ENCODE assay signal across 10 cellular contexts in the genomic region with DNA sequence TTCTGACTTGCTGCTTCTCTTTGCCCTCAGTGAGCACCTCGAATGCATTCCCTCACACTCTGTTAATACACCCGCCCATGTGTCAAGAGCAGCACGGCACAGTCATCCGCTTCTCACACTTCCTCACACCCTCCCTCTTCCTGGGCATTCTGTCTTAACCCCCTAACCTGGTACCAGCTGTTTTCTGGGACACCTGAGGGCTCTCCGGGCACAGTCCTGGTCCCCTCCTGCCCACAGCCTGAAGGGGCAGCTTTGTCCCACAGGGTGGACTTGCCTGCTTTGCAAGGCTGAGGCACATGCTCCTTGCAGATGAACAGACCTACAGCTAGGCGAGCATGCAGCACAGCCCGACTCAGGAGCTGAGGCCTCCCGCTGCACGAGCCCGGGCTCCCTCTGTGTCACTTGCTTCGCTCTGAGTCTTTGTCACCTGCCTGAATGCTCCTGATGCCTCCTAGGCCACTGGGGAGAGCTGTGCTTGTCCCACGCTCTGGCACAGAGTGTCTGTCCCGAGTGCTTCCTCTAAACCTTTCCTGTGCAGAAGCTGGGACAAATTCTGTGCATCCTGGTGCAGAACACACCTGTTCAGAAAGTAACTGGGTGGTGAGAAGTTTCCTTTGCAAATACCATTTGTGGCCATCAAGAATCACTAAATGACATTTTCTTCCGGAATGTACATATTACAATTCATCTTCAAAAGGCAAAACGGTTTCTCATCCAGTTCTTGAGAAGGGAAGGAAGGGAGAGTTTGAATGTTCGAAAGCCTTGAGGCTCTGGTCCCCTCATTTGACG. TPM values are rescaled to one million over a fixed set of nuclear protein-coding genes. Genes with fewer than 3 reads are reported as not detected.
A peak's percentile ranks its signal among the peaks of the same experiment; 100 is the strongest.
DNase-seq lines count a peak whose midpoint lies in the region; ATAC-seq and TF ChIP-seq lines count a peak whose summit lies in the region.
"Had no signal": no experiment of that assay in that cellular context is flagged by ENCODE, and none has a peak within 500 bp of the region (broad histone marks: within the 10 kb centered on the region; RNA-seq: fewer than 3 reads in every experiment).

No MANE protein-coding gene starts in this region.

- intact Hi-C loops in activated T-helper 1 cell treated with anti-CD3 and anti-CD28 coated beads, Interleukin-12 subunit alpha, Interleukin-12 subunit beta, Interleukin-2, Interleukin-4 antibody, amounts not matched to agents 30 ng/mL and 10 ng/mL and 1 ng/mL, durations not matched to agents 14 hours and 24 hours and 36 hours (cut with micrococcal nuclease): loop anchor here (1.0 kb wide), 2 partner anchors 9 to 23 kb away; no protein-coding TSS in a partner anchor
- intact Hi-C loops in stomach (cut with DNase I; ENCODE audit: low total_unique reads): no loop called here

- H3K79me2 ChIP-seq in osteoblast (ENCODE audit: insufficient read depth, low read length): peaks cover 58% of the 10 kb centered on the region
- H3K79me2 ChIP-seq: parathyroid adenoma had no signal

- H3K36me3 ChIP-seq in osteoblast (ENCODE audit: insufficient read depth, low read length): peaks cover 37% of the 10 kb centered on the region
- no peaks in the 10 kb centered on the region for H3K36me3 ChIP-seq in stomach

- 60 to 70% (median 64%) methylated on average over 11 to 17 of the region's 17 CpGs for WGBS in stomach, 5 donors

- TF ChIP-seq CTCF in osteoblast (IDR thresholded peaks at IDR 0.05; ENCODE audit: extremely low read depth, low read depth, low read length): no peak
- TF ChIP-seq CTCF in stomach (IDR thresholded peaks at IDR 0.05): no peak

- H3K27me3 ChIP-seq in osteoblast (ENCODE audit: insufficient read depth, low read length) (no peaks in the 10 kb centered on the region), stomach (peaks cover 0 to 37% (median 14%) of the 10 kb centered on the region in 3 donors)

- H3K27ac ChIP-seq in osteoblast (ENCODE audit: low read depth, low read length): peak overlapping the region; percentile 99
- no peak overlapping the region for H3K27ac ChIP-seq in stomach
- H3K27ac ChIP-seq: parathyroid adenoma had no signal

- no peak for TF ChIP-seq POLR2A in stomach (IDR thresholded peaks at IDR 0.05)

- H3K4me2 ChIP-seq in osteoblast (ENCODE audit: insufficient read depth, low read length): peak overlapping the region; percentile 12

- no peak overlapping the region for H3K4me3 ChIP-seq in osteoblast (ENCODE audit: insufficient read depth, low read length)
- no peak overlapping the region for H3K4me3 ChIP-seq in stomach

- peak; percentile 41 for ATAC-seq in GM18511 (IDR thresholded peaks at IDR 0.05; ENCODE audit: unreplicated experiment)
- ATAC-seq in HG02798 (IDR thresholded peaks at IDR 0.05; ENCODE audit: poor library complexity, unreplicated experiment): peak; percentile 20

- H3K4me1 ChIP-seq in osteoblast (ENCODE audit: insufficient read depth, low read length) (peaks cover 53% of the 10 kb centered on the region), stomach (peaks cover 12 to 32% (median 14%) of the 10 kb centered on the region in 4 donors)
- H3K4me1 ChIP-seq: parathyroid adenoma had no signal

- no peak for TF ChIP-seq EP300 in stomach (IDR thresholded peaks at IDR 0.05)

- peaks cover 8% of the 10 kb centered on the region for H3K36me3 Mint-ChIP-seq in activated T-helper 1 cell treated with anti-CD3 and anti-CD28 coated beads, Interleukin-12 subunit alpha, Interleukin-12 subunit beta, Interleukin-2, Interleukin-4 antibody, amounts not matched to agents 30 ng/mL and 10 ng/mL and 1 ng/mL, durations not matched to agents 14 hours and 24 hours and 36 hours (ENCODE audit: low read depth)

- H3K9me3 ChIP-seq in osteoblast (ENCODE audit: low read depth, low read length) (peaks cover 2% of the 10 kb centered on the region), stomach (peaks cover 0 to 20% (median 4%) of the 10 kb centered on the region in 4 donors)

- H2AFZ ChIP-seq in osteoblast (ENCODE audit: low read length): no peak overlapping the region
- H2AFZ ChIP-seq: parathyroid adenoma had no signal

- DNase-seq in activated T-helper 1 cell treated with anti-CD3 and anti-CD28 coated beads, Interleukin-12 subunit alpha, Interleukin-12 subunit beta, Interleukin-2, Interleukin-4 antibody, amounts not matched to agents 30 ng/mL and 10 ng/mL and 1 ng/mL, durations not matched to agents 14 hours and 24 hours and 36 hours (ENCODE audit: low spot score): no peak
- DNase-seq in osteoblast (ENCODE audit: insufficient read length, low spot score, missing footprints) (peak; percentile 96), NCI-H1436 treated with DMSO at 0.1 percent for 48 hours (lab: John Stamatoyannopoulos, UW) (no peak), epidermal melanocyte (ENCODE audit: insufficient read length, low spot score) (no peak), stomach (no peak), NCI-H345 treated with DMSO at 0.1 percent for 48 hours (lab: John Stamatoyannopoulos, UW; ENCODE audit: unreplicated experiment) (no peak)
- DNase-seq: SHP77 treated with DMSO at 0.1 percent for 48 hours had no signal

- H3K4me3 Mint-ChIP-seq in activated T-helper 1 cell treated with anti-CD3 and anti-CD28 coated beads, Interleukin-12 subunit alpha, Interleukin-12 subunit beta, Interleukin-2, Interleukin-4 antibody, amounts not matched to agents 30 ng/mL and 10 ng/mL and 1 ng/mL, durations not matched to agents 14 hours and 24 hours and 36 hours: peak overlapping the region; percentile 48

- H3K27ac Mint-ChIP-seq in activated T-helper 1 cell treated with anti-CD3 and anti-CD28 coated beads, Interleukin-12 subunit alpha, Interleukin-12 subunit beta, Interleukin-2, Interleukin-4 antibody, amounts not matched to agents 30 ng/mL and 10 ng/mL and 1 ng/mL, durations not matched to agents 14 hours and 24 hours and 36 hours: peak overlapping the region; percentile 71

- peaks cover 3% of the 10 kb centered on the region for H3K27me3 Mint-ChIP-seq in activated T-helper 1 cell treated with anti-CD3 and anti-CD28 coated beads, Interleukin-12 subunit alpha, Interleukin-12 subunit beta, Interleukin-2, Interleukin-4 antibody, amounts not matched to agents 30 ng/mL and 10 ng/mL and 1 ng/mL, durations not matched to agents 14 hours and 24 hours and 36 hours (ENCODE audit: insufficient read depth)

- peaks cover 4% of the 10 kb centered on the region for H3K9me3 Mint-ChIP-seq in activated T-helper 1 cell treated with anti-CD3 and anti-CD28 coated beads, Interleukin-12 subunit alpha, Interleukin-12 subunit beta, Interleukin-2, Interleukin-4 antibody, amounts not matched to agents 30 ng/mL and 10 ng/mL and 1 ng/mL, durations not matched to agents 14 hours and 24 hours and 36 hours

- no peaks in the 10 kb centered on the region for H4K20me1 ChIP-seq in osteoblast (ENCODE audit: insufficient read depth, low read length)

- peaks cover 35% of the 10 kb centered on the region for H3K4me1 Mint-ChIP-seq in activated T-helper 1 cell treated with anti-CD3 and anti-CD28 coated beads, Interleukin-12 subunit alpha, Interleukin-12 subunit beta, Interleukin-2, Interleukin-4 antibody, amounts not matched to agents 30 ng/mL and 10 ng/mL and 1 ng/mL, durations not matched to agents 14 hours and 24 hours and 36 hours (ENCODE audit: low read depth)

RNA-seq across cellular contexts. Expression of a gene that starts 47.8 kb away (rescaled TPM):
- 22.7 and 23.7 TPM in 2 replicates for total RNA-seq in activated T-helper 1 cell treated with anti-CD3 and anti-CD28 coated beads, Interleukin-12 subunit alpha, Interleukin-12 subunit beta, Interleukin-2, Interleukin-4 antibody, amounts not matched to agents 30 ng/mL and 10 ng/mL and 1 ng/mL, durations not matched to agents 14 hours and 24 hours and 36 hours
- total RNA-seq in osteoblast (52.2 and 54.6 TPM in 2 replicates), stomach (10 to 100 TPM in 1 of 5 donors, 1 to 10 TPM in 2, under 1 TPM in 1, not detected in 1; 0.92 to 47.8 (median 1.3) TPM)
- polyA plus RNA-seq in stomach: 1 to 10 TPM in 1 of 3 donors, under 1 TPM in 2; 0.63 to 1.1 (median 0.93) TPM
